Comparison of ENCODE assay signal across 10 cellular contexts in genomic region chr10:116660860-116661259, GRCh38. TPM values are rescaled to one million over a fixed set of nuclear protein-coding genes. Genes with fewer than 3 reads are reported as not detected.
"Had no signal": no experiment of that assay in that cellular context is flagged by ENCODE, and none has a peak within 500 bp of the region (broad histone marks: within the 10 kb centered on the region; RNA-seq: fewer than 3 reads in every experiment).

No MANE protein-coding gene starts in this region.

- H3K27ac Mint-ChIP-seq: IgD-negative memory B cell had no signal

- H3K9me3 Mint-ChIP-seq: IgD-negative memory B cell had no signal

- H3K4me2 ChIP-seq: KMS-11 had no signal

- ATAC-seq: HepG2 had no signal

- H3K4me1 Mint-ChIP-seq: IgD-negative memory B cell had no signal

- H3K4me3 Mint-ChIP-seq: IgD-negative memory B cell had no signal

- FAIRE-seq: HepG2 had no signal

- H3K27ac ChIP-seq: HL-60, KMS-11 had no signal

- DNase-seq: GOT3, H7, HCEC 1CT, KBM-7 had no signal

- H3K36me3 Mint-ChIP-seq: IgD-negative memory B cell had no signal

RNA-seq across cellular contexts. Expression of gene PNLIPRP2, which starts 40.1 kb away (rescaled TPM):
- total RNA-seq: H4, H7, HT1080 had no signal
- polyA plus RNA-seq: IgD-negative memory B cell had no signal
